Comparison of ENCODE assay signal across 30 cellular contexts in the genomic region with DNA sequence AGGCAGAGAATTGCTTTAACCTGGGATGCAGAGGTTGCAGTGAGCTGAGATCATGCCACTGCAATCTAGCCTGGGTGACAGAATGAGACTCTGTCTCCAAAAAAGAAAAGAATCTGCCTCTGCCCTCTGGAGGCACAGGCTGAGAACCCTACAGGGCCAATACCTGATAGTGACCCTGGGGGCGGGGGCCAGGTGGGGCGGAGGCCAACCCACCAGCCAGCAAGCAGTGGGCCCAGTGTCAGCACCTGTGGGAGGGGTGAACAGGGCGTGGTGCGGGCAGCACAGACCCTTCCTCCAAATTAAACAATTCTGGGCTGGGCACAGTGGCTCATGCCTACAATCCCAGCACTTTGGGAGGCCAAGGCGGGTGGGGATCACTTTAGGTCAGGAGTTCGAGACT. TPM values are rescaled to one million over a fixed set of nuclear protein-coding genes. Genes with fewer than 3 reads are reported as not detected.
"Had no signal": no experiment of that assay in that cellular context is flagged by ENCODE, and none has a peak within 500 bp of the region (broad histone marks: within the 10 kb centered on the region; RNA-seq: fewer than 3 reads in every experiment).

No MANE protein-coding gene starts in this region.

- H3K27ac Mint-ChIP-seq: memory B cell; naive B cell; natural killer cell treated with Interleukin-12 subunit alpha and Interleukin-12 subunit beta and Interleukin-15 and Interleukin-18, amount 100 ng/mL, for 72 hours; stimulated activated memory B cell treated with anti-CD40 and anti-IgM and Interleukin-4, amounts not matched to agents 10 μg/mL and 1 μg/mL and 100 μg/mL, for 72 hours had no signal

- H3K9me3 ChIP-seq: esophagus muscularis mucosa, gastroesophageal sphincter, heart left ventricle, lower lobe of right lung, prostate gland, right atrium auricular region, sigmoid colon, spleen, thoracic aorta, tibial nerve, upper lobe of right lung, uterus had no signal

- H3K79me2 ChIP-seq: hepatocyte had no signal

- H3K27me3 Mint-ChIP-seq: natural killer cell treated with Interleukin-12 subunit alpha and Interleukin-12 subunit beta and Interleukin-15 and Interleukin-18, amount 100 ng/mL, for 72 hours had no signal

- H3K27ac ChIP-seq: esophagus muscularis mucosa, foreskin keratinocyte, gastroesophageal sphincter, hepatocyte, lower lobe of right lung, prostate gland, right atrium auricular region, sigmoid colon, spleen, thoracic aorta, upper lobe of right lung, uterus had no signal

- ATAC-seq: foreskin keratinocyte; gastroesophageal sphincter; left colon; natural killer cell treated with Interleukin-12 subunit alpha and Interleukin-12 subunit beta and Interleukin-15 and Interleukin-18, amount 100 ng/mL, for 72 hours; stimulated activated memory B cell treated with anti-CD40 and anti-IgM and Interleukin-4, amounts not matched to agents 10 μg/mL and 1 μg/mL and 100 μg/mL, for 72 hours; stimulated activated naive CD8-positive, alpha-beta T cell treated with anti-CD3 and anti-CD28 coated beads, Interleukin-15, Interleukin-2, amounts not matched to agents 100 U/mL and 50 U/mL, for 24 hours had no signal

- DNase-seq: dermis blood vessel endothelial cell; effector memory CD4-positive, alpha-beta T cell; foreskin keratinocyte; kidney glomerular epithelial cell; left colon; left ventricle myocardium superior; naive B cell; sigmoid colon; spleen; stimulated activated CD4-positive, alpha-beta T cell treated with anti-CD3 and anti-CD28 coated beads, Interleukin-4, amount 100 ng/mL, for 4 hours; stimulated activated naive CD8-positive, alpha-beta T cell treated with anti-CD3 and anti-CD28 coated beads, Interleukin-15, Interleukin-2, amounts not matched to agents 100 U/mL and 50 U/mL, for 24 hours; uterus had no signal

- H3K4me3 ChIP-seq: coronary artery, esophagus muscularis mucosa, gastroesophageal sphincter, heart left ventricle, hepatocyte, lower lobe of right lung, prostate gland, right atrium auricular region, sigmoid colon, spleen, thoracic aorta, tibial nerve, upper lobe of right lung, uterus had no signal

- H3K36me3 ChIP-seq: esophagus muscularis mucosa, gastroesophageal sphincter, heart left ventricle, lower lobe of right lung, prostate gland, right atrium auricular region, sigmoid colon, spleen, thoracic aorta, tibial nerve, upper lobe of right lung, uterus had no signal

- H3K4me1 ChIP-seq: esophagus muscularis mucosa, foreskin keratinocyte, gastroesophageal sphincter, lower lobe of right lung, prostate gland, sigmoid colon, uterus had no signal

- H3K36me3 Mint-ChIP-seq: memory B cell; naive B cell; natural killer cell treated with Interleukin-12 subunit alpha and Interleukin-12 subunit beta and Interleukin-15 and Interleukin-18, amount 100 ng/mL, for 72 hours; stimulated activated memory B cell treated with anti-CD40 and anti-IgM and Interleukin-4, amounts not matched to agents 10 μg/mL and 1 μg/mL and 100 μg/mL, for 72 hours had no signal

- H3K4me1 Mint-ChIP-seq: memory B cell had no signal

- H3K4me2 ChIP-seq: hepatocyte had no signal

- H3K4me3 Mint-ChIP-seq: memory B cell; naive B cell; natural killer cell treated with Interleukin-12 subunit alpha and Interleukin-12 subunit beta and Interleukin-15 and Interleukin-18, amount 100 ng/mL, for 72 hours; neural crest cell; stimulated activated memory B cell treated with anti-CD40 and anti-IgM and Interleukin-4, amounts not matched to agents 10 μg/mL and 1 μg/mL and 100 μg/mL, for 72 hours had no signal

- H3K27me3 ChIP-seq: heart left ventricle, hepatocyte, right atrium auricular region, sigmoid colon, upper lobe of right lung, uterus had no signal

- H2AFZ ChIP-seq: hepatocyte had no signal

RNA-seq across cellular contexts. Expression of a gene that starts 44.6 kb away (rescaled TPM):
- total RNA-seq: endothelial cell of umbilical vein; epithelial cell of proximal tubule; esophagus muscularis mucosa; foreskin keratinocyte; gastroesophageal sphincter; heart left ventricle; hepatocyte; left ventricle myocardium superior; natural killer cell treated with Interleukin-12 subunit alpha and Interleukin-12 subunit beta and Interleukin-15 and Interleukin-18, amount 100 ng/mL, for 72 hours; neural crest cell; osteocyte; right atrium auricular region; upper lobe of right lung; uterus had no signal
- polyA plus RNA-seq: endothelial cell of umbilical vein, foreskin keratinocyte, heart left ventricle, hepatocyte had no signal
